ENCODE assay signal across 24 cellular contexts in the genomic region with DNA sequence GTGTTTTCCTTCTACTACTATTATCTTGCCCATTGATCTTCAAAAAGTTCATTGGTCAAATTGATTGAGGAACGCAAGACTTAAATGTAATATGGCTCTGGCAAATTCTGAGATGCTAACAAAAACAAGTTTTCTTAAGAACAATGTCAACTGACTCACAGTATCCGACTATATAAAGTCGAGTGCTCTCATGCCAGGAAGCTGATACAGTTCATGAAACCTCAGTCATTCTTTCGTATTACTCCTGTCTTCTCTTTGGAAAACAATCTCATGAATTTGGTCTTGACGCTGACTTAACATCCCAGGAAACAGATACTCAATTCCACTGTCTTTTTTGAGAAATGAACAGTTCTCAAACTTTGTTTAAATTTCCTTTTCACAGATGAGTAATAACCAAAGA.
DNase-seq lines count a peak whose midpoint lies in the region; ATAC-seq and TF ChIP-seq lines count a peak whose summit lies in the region.
"Had no signal": no experiment of that assay in that cellular context is flagged by ENCODE, and none has a peak within 500 bp of the region (broad histone marks: within the 10 kb centered on the region; RNA-seq: fewer than 3 reads in every experiment).

No MANE protein-coding gene starts in this region.

- intact Hi-C loops in thyroid gland (cut with DNase I) = no loop called here

- no peaks in the 10 kb centered on the region for H3K27me3 Mint-ChIP-seq in activated naive CD4-positive, alpha-beta T cell treated with anti-CD3 and anti-CD28 coated beads, Interleukin-2, amount 10 ng/mL, durations not matched to agents 7 days and 5 days
- H3K27me3 Mint-ChIP-seq in T-helper 17 cell (peaks cover 11% of the 10 kb centered on the region), chondrocyte (ENCODE audit: low read depth) (no peaks in the 10 kb centered on the region)
- H3K27me3 Mint-ChIP-seq: naive thymus-derived CD8-positive, alpha-beta T cell had no signal

- CTCF ChIA-PET in activated naive CD4-positive, alpha-beta T cell treated with anti-CD3 and anti-CD28 coated beads, Interleukin-2, amount 10 ng/mL, durations not matched to agents 7 days and 5 days (lab: Charles Lee) = no interaction called here

- peak overlapping the region; percentile 66 to 84 (median 75) for H3K27ac ChIP-seq in thyroid gland
- H3K27ac ChIP-seq: adrenal gland, C4-2B, cardiac muscle cell, dorsolateral prefrontal cortex, HL-60, ovary, right atrium auricular region had no signal

- H3K27me3 ChIP-seq in thyroid gland = no peaks in the 10 kb centered on the region
- H3K27me3 ChIP-seq: adrenal gland, cardiac muscle cell, dorsolateral prefrontal cortex, heart right ventricle, ovary, right atrium auricular region had no signal

- no peaks in the 10 kb centered on the region for H3K36me3 ChIP-seq in thyroid gland
- H3K36me3 ChIP-seq: adrenal gland, cardiac muscle cell, HAP-1, heart right ventricle, ovary, right atrium auricular region had no signal

- no peak for DNase-seq in activated naive CD4-positive, alpha-beta T cell treated with anti-CD3 and anti-CD28 coated beads, Interleukin-2, amount 10 ng/mL, durations not matched to agents 7 days and 5 days
- DNase-seq in activated naive CD4-positive, alpha-beta T cell (lab: John Stamatoyannopoulos, UW) = no peak
- DNase-seq in T-helper 17 cell (no peak), chondrocyte (ENCODE audit: low spot score) (no peak), thyroid gland (peak; percentile 14 to 28), DMS153 treated with DMSO at 0.1 percent for 48 hours (lab: John Stamatoyannopoulos, UW; ENCODE audit: unreplicated experiment) (no peak), AML-193 (lab: John Stamatoyannopoulos, UW) (no peak)
- DNase-seq: activated CD4-positive, alpha-beta T cell treated with anti-CD3 and anti-CD28 coated beads for 4 hours; adrenal gland; DMS 273 treated with DMSO at 0.1 percent for 48 hours; dorsolateral prefrontal cortex; heart right ventricle; naive thymus-derived CD8-positive, alpha-beta T cell; NCI-H1092; NCI-H1930; NCI-H748 treated with DMSO at 0.1 percent for 48 hours; ovary had no signal

- H3K4me1 ChIP-seq in thyroid gland = peaks cover 17 to 18% of the 10 kb centered on the region in 2 donors
- H3K4me1 ChIP-seq: adrenal gland, HAP-1, right atrium auricular region had no signal

- WGBS in thyroid gland, 2 donors = 22 to 25% methylated on average over 5 of the region's 5 CpGs

- ATAC-seq in T-helper 17 cell = peak; percentile 32
- ATAC-seq: heart right ventricle; HepG2; left lobe of liver; naive thymus-derived CD8-positive, alpha-beta T cell had no signal

- peak overlapping the region; percentile 85 for H3K27ac Mint-ChIP-seq in activated naive CD4-positive, alpha-beta T cell treated with anti-CD3 and anti-CD28 coated beads, Interleukin-2, amount 10 ng/mL, durations not matched to agents 7 days and 5 days
- H3K27ac Mint-ChIP-seq in T-helper 17 cell = peak overlapping the region; percentile 82
- peak overlapping the region; percentile 84 for H3K27ac Mint-ChIP-seq in chondrocyte (ENCODE audit: unreplicated experiment)

- H3K9me3 ChIP-seq in T-helper 17 cell (ENCODE audit: control insufficient read depth, low read length, poor library complexity, severe bottlenecking) (no peaks in the 10 kb centered on the region), thyroid gland (no peaks in the 10 kb centered on the region)
- H3K9me3 ChIP-seq: adrenal gland, HAP-1, heart right ventricle, ovary, right atrium auricular region had no signal

- H3K4me1 Mint-ChIP-seq in activated naive CD4-positive, alpha-beta T cell treated with anti-CD3 and anti-CD28 coated beads, Interleukin-2, amount 10 ng/mL, durations not matched to agents 7 days and 5 days = peaks cover 16% of the 10 kb centered on the region
- peaks cover 26% of the 10 kb centered on the region for H3K4me1 Mint-ChIP-seq in T-helper 17 cell
- peaks cover 18% of the 10 kb centered on the region for H3K4me1 Mint-ChIP-seq in chondrocyte (ENCODE audit: low read depth)

- TF ChIP-seq CTCF in chondrocyte (IDR thresholded peaks at IDR 0.05) (no peak), thyroid gland (IDR thresholded peaks at IDR 0.05) (no peak)

- H3K4me3 Mint-ChIP-seq in activated naive CD4-positive, alpha-beta T cell treated with anti-CD3 and anti-CD28 coated beads, Interleukin-2, amount 10 ng/mL, durations not matched to agents 7 days and 5 days = no peak overlapping the region
- H3K4me3 Mint-ChIP-seq in T-helper 17 cell (peak overlapping the region; percentile 79), chondrocyte (ENCODE audit: unreplicated experiment) (no peak overlapping the region)

- no peaks in the 10 kb centered on the region for H3K9me3 Mint-ChIP-seq in activated naive CD4-positive, alpha-beta T cell treated with anti-CD3 and anti-CD28 coated beads, Interleukin-2, amount 10 ng/mL, durations not matched to agents 7 days and 5 days
- no peaks in the 10 kb centered on the region for H3K9me3 Mint-ChIP-seq in chondrocyte (ENCODE audit: low read depth)

- TF ChIP-seq POLR2A in thyroid gland (IDR thresholded peaks at IDR 0.05) = no peak

- H3K36me3 Mint-ChIP-seq in activated naive CD4-positive, alpha-beta T cell treated with anti-CD3 and anti-CD28 coated beads, Interleukin-2, amount 10 ng/mL, durations not matched to agents 7 days and 5 days = no peaks in the 10 kb centered on the region
- H3K36me3 Mint-ChIP-seq in T-helper 17 cell (ENCODE audit: low read depth) = no peaks in the 10 kb centered on the region
- no peaks in the 10 kb centered on the region for H3K36me3 Mint-ChIP-seq in chondrocyte (ENCODE audit: low read depth)

- no peak overlapping the region for H3K4me3 ChIP-seq in thyroid gland (replicated peaks in 1 of 3)
- H3K4me3 ChIP-seq: adrenal gland, cardiac muscle cell, dorsolateral prefrontal cortex, HAP-1, heart right ventricle, ovary, right atrium auricular region had no signal

Comparison
In these comparisons a context has a peak if more than half of its experiments do, and no peak if none do; other contexts are left out.
1. DNase-seq: peak in thyroid gland (2 of 2); none in activated naive CD4-positive, alpha-beta T cell treated with anti-CD3 and anti-CD28 coated beads, Interleukin-2, amount 10 ng/mL, durations not matched to agents 7 days and 5 days (single experiment), activated naive CD4-positive, alpha-beta T cell (0 of 4), T-helper 17 cell (0 of 3), chondrocyte (single experiment), DMS153 treated with DMSO at 0.1 percent for 48 hours (single experiment) and AML-193 (0 of 2).
2. Peak in every context shown above with its lines, with median percentiles within 50 percentile points of each other: H3K27ac Mint-ChIP-seq.